ENCODE assay signal across 22 cellular contexts in genomic region chr1:172999349-172999748, GRCh38. TPM values are rescaled to one million over a fixed set of nuclear protein-coding genes. Genes with fewer than 3 reads are reported as not detected.
A peak's percentile ranks its signal among the peaks of the same experiment; 100 is the strongest.
DNase-seq lines count a peak whose midpoint lies in the region; ATAC-seq, FAIRE-seq and TF ChIP-seq lines count a peak whose summit lies in the region.
"Had no signal": no experiment of that assay in that cellular context is flagged by ENCODE, and none has a peak within 500 bp of the region (broad histone marks: within the 10 kb centered on the region; RNA-seq: fewer than 3 reads in every experiment).

No MANE protein-coding gene starts in this region.

- DNase-seq in COLO829 (ENCODE audit: low spot score) (peak; percentile 93), NT2/D1 (ENCODE audit: low read depth, low spot score) (peak; percentile 46), epidermal melanocyte (ENCODE audit: insufficient read length, low spot score) (peak; percentile 63), mesenchymal stem cell (no peak), nucleus accumbens (lab: John Stamatoyannopoulos, UW) (no peak), superior temporal gyrus (ENCODE audit: extremely low spot score) (no peak), HepG2 (ENCODE audit: low spot score) (no peak)
- DNase-seq: CD8-positive, alpha-beta T cell; DMS79; KG1; MV-4-11; NCI-H1694 treated with DMSO at 0.1 percent for 48 hours; NCI-H2107; NCI-H345; NCI-H524 treated with DMSO at 0.1 percent for 48 hours; SHP77 had no signal

- TF ChIP-seq POLR2A in HepG2 (IDR thresholded peaks at IDR 0.05; ENCODE audit: insufficient read depth in 1 of 2, low read depth in 2 of 2, low read length in 2 of 2), result no peak

- H3K4me1 ChIP-seq in NT2/D1 (ENCODE audit: insufficient read depth, insufficient read length), result no peaks in the 10 kb centered on the region
- H3K4me1 ChIP-seq in mesenchymal stem cell (ENCODE audit: control insufficient read depth, insufficient read depth, low read depth, low read length), result no peaks in the 10 kb centered on the region
- H3K4me1 ChIP-seq in HepG2 (ENCODE audit: insufficient read depth, low read length), result no peaks in the 10 kb centered on the region
- H3K4me1 ChIP-seq: BLaER1 treated with 17β-estradiol and CSF1 and Interleukin-3, amounts not matched to agents 10 nM and 100 nM had no signal

- CTCF ChIA-PET in HepG2 (lab: Yijun Ruan, JAX; ENCODE audit: low intra/inter-chr PET ratio, low total read pairs), result no interaction called here

- H3K79me2 ChIP-seq in HepG2 (ENCODE audit: insufficient read depth, low read length), result no peaks in the 10 kb centered on the region

- H4K20me1 ChIP-seq in HepG2 (ENCODE audit: insufficient read depth, low read length), result no peaks in the 10 kb centered on the region
- H4K20me1 ChIP-seq: BLaER1 treated with 17β-estradiol and CSF1 and Interleukin-3, amounts not matched to agents 10 nM and 100 nM had no signal

- H3K27ac ChIP-seq in mesenchymal stem cell (ENCODE audit: low read length, poor library complexity, severe bottlenecking), result no peak overlapping the region
- no peak overlapping the region for H3K27ac ChIP-seq in HepG2 (ENCODE audit: extremely low read length, insufficient read depth, low read length)
- H3K27ac ChIP-seq: BLaER1 treated with 17β-estradiol and CSF1 and Interleukin-3, amounts not matched to agents 10 nM and 100 nM had no signal

- no peak overlapping the region for H3K4ac ChIP-seq in mesenchymal stem cell (ENCODE audit: low read depth in 1 of 2, low read length in 2 of 2)

- intact Hi-C loops in HepG2 (cut with micrococcal nuclease; ENCODE audit: unreplicated experiment), result no loop called here

- no peak overlapping the region for H2BK120ac ChIP-seq in mesenchymal stem cell (ENCODE audit: low read depth, low read length)

- no peak for ATAC-seq in HepG2
- ATAC-seq: CD8-positive, alpha-beta T cell; Panc1; SK-N-SH treated with all-trans-retinoic acid at 6 μM for 48 hours had no signal

- POLR2A ChIA-PET in HepG2 (lab: Yijun Ruan, JAX), result no interaction called here

- no peak overlapping the region for H2BK5ac ChIP-seq in mesenchymal stem cell (ENCODE audit: low read depth, low read length, poor library complexity, severe bottlenecking)

- no peak overlapping the region for H4K91ac ChIP-seq in mesenchymal stem cell (ENCODE audit: low read length)

- no peak for TF ChIP-seq RAD21 in HepG2 (CRISPR knock-in tag; IDR thresholded peaks at IDR 0.05)

- FAIRE-seq in HepG2 (lab: Jason Lieb, UNC), result no peak
- FAIRE-seq: D721Med, H54 had no signal

- TF ChIP-seq CTCF in HepG2 (CRISPR knock-in tag; IDR thresholded peaks at IDR 0.05), result no peak

- H3K4me3 ChIP-seq in NT2/D1 (ENCODE audit: insufficient read length, low read depth) (no peak overlapping the region), mesenchymal stem cell (ENCODE audit: insufficient read depth in 1 of 2, low read depth in 1 of 2, low read length in 2 of 2) (no peak overlapping the region), HepG2 (replicated peaks in 1 of 3; ENCODE audit: insufficient read depth in 1 of 3, low read depth in 2 of 3, low read length in 3 of 3) (no peak overlapping the region)
- H3K4me3 ChIP-seq: BLaER1 treated with 17β-estradiol and CSF1 and Interleukin-3, amounts not matched to agents 10 nM and 100 nM had no signal

- H3K79me1 ChIP-seq in mesenchymal stem cell (replicated peaks; ENCODE audit: low read length, poor library complexity, severe bottlenecking), result no peaks in the 10 kb centered on the region

- in situ Hi-C loops in HepG2 (cut with HindIII; ENCODE audit: extremely low pct_ligation_motif_present, low pct_unique_long_range_greater_than_20kb), result no loop called here

- H3K9ac ChIP-seq in NT2/D1 (ENCODE audit: insufficient read length, low read depth) (no peak overlapping the region), mesenchymal stem cell (ENCODE audit: low read length) (no peak overlapping the region), HepG2 (ENCODE audit: insufficient read depth, low read depth, low read length) (no peak overlapping the region)
- H3K9ac ChIP-seq: BLaER1 treated with 17β-estradiol and CSF1 and Interleukin-3, amounts not matched to agents 10 nM and 100 nM had no signal

- H3K4me2 ChIP-seq in mesenchymal stem cell (ENCODE audit: low read length, poor library complexity, severe bottlenecking) (no peak overlapping the region), HepG2 (ENCODE audit: low read depth, low read length) (no peak overlapping the region)
- H3K4me2 ChIP-seq: BLaER1 treated with 17β-estradiol and CSF1 and Interleukin-3, amounts not matched to agents 10 nM and 100 nM had no signal

- H2AK5ac ChIP-seq in mesenchymal stem cell (ENCODE audit: low read length, severe bottlenecking), result no peak overlapping the region

- H2AFZ ChIP-seq in mesenchymal stem cell (ENCODE audit: low read depth, low read length) (no peak overlapping the region), HepG2 (ENCODE audit: low read length) (no peak overlapping the region)

- H2BK12ac ChIP-seq in mesenchymal stem cell (ENCODE audit: low read length in 2 of 2), result peak overlapping the region; percentile 20 to 63

- WGBS in mesenchymal stem cell, result 67% methylated on average over 3 of the region's 3 CpGs
- 33% methylated on average over 3 of the region's 3 CpGs for WGBS in HepG2 (ENCODE audit: low lambda C conversion rate)

- H4K8ac ChIP-seq in mesenchymal stem cell (ENCODE audit: low read length), result no peak overlapping the region

- no peak overlapping the region for H2BK15ac ChIP-seq in mesenchymal stem cell (ENCODE audit: low read depth, poor library complexity, severe bottlenecking)

- H3K36me3 ChIP-seq in NT2/D1 (ENCODE audit: insufficient read depth, insufficient read length, low read length) (no peaks in the 10 kb centered on the region), mesenchymal stem cell (ENCODE audit: control insufficient read depth in 1 of 2, insufficient read depth in 2 of 2, low read depth in 1 of 2, low read length in 2 of 2) (no peaks in the 10 kb centered on the region), HepG2 (replicated peaks in 1 of 2; ENCODE audit: control insufficient read depth in 1 of 2, insufficient read depth in 2 of 2, low read length in 2 of 2) (no peaks in the 10 kb centered on the region)

- no peak overlapping the region for H3K23ac ChIP-seq in mesenchymal stem cell (ENCODE audit: low read length in 2 of 2)

- peaks cover 24% of the 10 kb centered on the region; the same call in 1 of the 2 replicates for H3K9me3 ChIP-seq in NT2/D1 (ENCODE audit: insufficient read depth, low read length)
- peaks cover 13% of the 10 kb centered on the region for H3K9me3 ChIP-seq in mesenchymal stem cell (ENCODE audit: control insufficient read depth, low read length)
- no peaks in the 10 kb centered on the region; the same call in 1 of the 2 replicates for H3K9me3 ChIP-seq in HepG2 (ENCODE audit: low read length)

- H3K14ac ChIP-seq in mesenchymal stem cell (ENCODE audit: low read length in 2 of 2), result no peak overlapping the region

- BruUV-seq in HepG2 (replicated peaks; lab: Mats Ljungman, UMichigan), result no TSS peak

- no peaks in the 10 kb centered on the region for H3K27me3 ChIP-seq in NT2/D1 (ENCODE audit: insufficient read depth, insufficient read length)
- H3K27me3 ChIP-seq in mesenchymal stem cell (ENCODE audit: control insufficient read depth in 1 of 2, insufficient read depth in 1 of 2, low read length in 2 of 2), result no peaks in the 10 kb centered on the region
- H3K27me3 ChIP-seq in HepG2 (ENCODE audit: control insufficient read depth in 1 of 2, insufficient read depth in 2 of 2, low read length in 2 of 2), result no peaks in the 10 kb centered on the region
- H3K27me3 ChIP-seq: BLaER1 treated with 17β-estradiol and CSF1 and Interleukin-3, amounts not matched to agents 10 nM and 100 nM had no signal

- H3K18ac ChIP-seq in mesenchymal stem cell (ENCODE audit: low read depth in 1 of 2, low read length in 2 of 2), result peak overlapping the region in 1 of 2 experiments; percentile 34

- no peak for TF ChIP-seq EP300 in HepG2 (IDR thresholded peaks at IDR 0.05; ENCODE audit: low read depth in 2 of 2, low read length in 2 of 2)
- TF ChIP-seq EP300 in HepG2 (CRISPR knock-in tag; IDR thresholded peaks at IDR 0.05; ENCODE audit: borderline replicate concordance), result no peak

TF ChIP-seq in HepG2, 621 proteins besides CTCF, POLR2A, EP300 and RAD21 (continues in another document):
- TF ChIP-seq HOMEZ (CRISPR knock-in tag; IDR thresholded peaks at IDR 0.05; ENCODE audit: low read depth), result no peak

RNA-seq across cellular contexts. Expression of gene TNFSF18, which starts 51.4 kb away (rescaled TPM):
- 16.0 TPM for polyA plus RNA-seq in mesenchymal stem cell (2013, experiment 1 of 2)
- 16.1 TPM for polyA plus RNA-seq in mesenchymal stem cell (2013, experiment 2 of 2)
- not detected in 2 replicates for total RNA-seq in HepG2 (2016; rRNA removed; fragmentation: Illumina TruSeq; extraction: Trizol)
- total RNA-seq in HepG2 (2016; cell fraction: cytosol; rRNA removed; fragmentation: Illumina TruSeq; extraction: Trizol; ENCODE audit: low read depth), result not detected in 2 replicates
- not detected in 2 replicates for total RNA-seq in HepG2 (2016; cell fraction: insoluble cytoplasmic fraction; rRNA removed; fragmentation: Illumina TruSeq; extraction: Trizol)
- not detected in 2 replicates for total RNA-seq in HepG2 (2016; cell fraction: membrane; rRNA removed; fragmentation: Illumina TruSeq; extraction: Trizol)
- not detected in 2 replicates for total RNA-seq in HepG2 (2016; cell fraction: nucleus; rRNA removed; fragmentation: Illumina TruSeq; extraction: Trizol)
- polyA plus RNA-seq in HepG2 (2011; rRNA removed), result not detected in 2 replicates
- polyA plus RNA-seq in HepG2 (2011; cell fraction: cytosol; rRNA removed), result not detected in 2 replicates
- polyA plus RNA-seq in HepG2 (2011; cell fraction: nucleus; rRNA removed), result not detected in 2 replicates
- not detected in 2 replicates for polyA plus RNA-seq in HepG2 (2012)
- not detected in 2 replicates for polyA plus RNA-seq in HepG2 (2016; cell fraction: cytosol; fragmentation: Illumina TruSeq; extraction: Trizol; ENCODE audit: low read depth)
- not detected in 2 replicates for polyA plus RNA-seq in HepG2 (2016; cell fraction: insoluble cytoplasmic fraction; fragmentation: Illumina TruSeq; extraction: Trizol; ENCODE audit: low read depth)
- not detected in 2 replicates for polyA plus RNA-seq in HepG2 (2016; cell fraction: membrane; fragmentation: Illumina TruSeq; extraction: Trizol; ENCODE audit: low read depth)
- polyA plus RNA-seq in HepG2 (2016; cell fraction: nucleus; fragmentation: Illumina TruSeq; extraction: Trizol; ENCODE audit: insufficient read depth, low read depth), result not detected in 2 replicates
- not detected in 2 replicates for polyA minus RNA-seq in HepG2 (2011; rRNA and poly(A)+ RNA removed; ENCODE audit: low replicate concordance)
- polyA minus RNA-seq in HepG2 (2011; cell fraction: cytosol; rRNA and poly(A)+ RNA removed), result not detected in 2 replicates
- not detected in 2 replicates for polyA minus RNA-seq in HepG2 (2011; cell fraction: nucleus; rRNA and poly(A)+ RNA removed)
- total RNA-seq: A673; CD8-positive, alpha-beta T cell had no signal

Comparison
In these comparisons a context has a peak if more than half of its experiments do, and no peak if none do; other contexts are left out.
1. DNase-seq: peak in COLO829 (single experiment), NT2/D1 (single experiment) and epidermal melanocyte (single experiment); none in mesenchymal stem cell (single experiment), nucleus accumbens (0 of 56), superior temporal gyrus (single experiment) and HepG2 (single experiment).